ENCODE assay signal across 37 cellular contexts in the genomic region with DNA sequence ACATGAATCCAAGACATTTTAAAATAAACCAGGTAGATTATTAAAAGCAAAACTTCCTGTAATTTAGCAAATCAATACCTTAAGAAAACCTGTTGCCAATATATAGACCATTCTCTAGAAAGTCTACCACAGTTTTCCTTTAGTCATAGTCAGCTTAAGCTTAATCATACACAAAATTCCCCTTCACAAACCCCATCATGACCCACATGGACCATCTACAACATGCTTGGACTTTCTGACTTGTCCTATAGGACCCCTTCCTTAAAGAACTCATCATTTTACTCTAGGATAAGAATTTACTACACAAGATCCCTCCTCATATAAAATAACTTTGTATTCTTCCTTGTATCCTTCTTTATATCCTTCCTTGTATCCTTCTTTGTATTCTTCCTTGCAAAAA. TPM values are rescaled to one million over a fixed set of nuclear protein-coding genes. Genes with fewer than 3 reads are reported as not detected.
"Had no signal": no experiment of that assay in that cellular context is flagged by ENCODE, and none has a peak within 500 bp of the region (broad histone marks: within the 10 kb centered on the region; RNA-seq: fewer than 3 reads in every experiment).

No MANE protein-coding gene starts in this region.

- H3K27ac ChIP-seq: PC-9, RWPE1, VCaP had no signal

- H3K4me3 Mint-ChIP-seq: activated B cell treated with CpG ODN at 0.5 μM for 24 hours; activated CD4-positive, alpha-beta memory T cell treated with anti-CD3 and anti-CD28 coated beads for 36 hours; activated naive CD4-positive, alpha-beta T cell treated with anti-CD3 and anti-CD28 coated beads, Interleukin-2, amount 10 ng/mL, durations not matched to agents 7 days and 5 days; activated naive CD8-positive, alpha-beta T cell; activated naive CD8-positive, alpha-beta T cell treated with anti-CD3 and anti-CD28 coated beads, Interleukin-2, amount 50 U/mL, for 24 hours; activated T-cell treated with anti-CD3 and anti-CD28 coated beads, Interleukin-2, amount 50 U/mL, for 4 hours; activated T-helper 1 cell treated with anti-CD3 and anti-CD28 coated beads, Interleukin-12 subunit alpha, Interleukin-12 subunit beta, Interleukin-2, Interleukin-4 antibody, amounts not matched to agents 30 ng/mL and 10 ng/mL and 1 ng/mL, durations not matched to agents 14 hours and 24 hours and 36 hours; brain had no signal

- H3K4me1 Mint-ChIP-seq: activated B cell treated with CpG ODN at 0.5 μM for 24 hours; activated naive CD4-positive, alpha-beta T cell treated with anti-CD3 and anti-CD28 coated beads, Interleukin-2, amount 10 ng/mL, durations not matched to agents 7 days and 5 days; activated naive CD8-positive, alpha-beta T cell treated with anti-CD3 and anti-CD28 coated beads, Interleukin-2, amount 50 U/mL, for 24 hours; brain had no signal

- H3K36me3 ChIP-seq: MG63 had no signal

- H3K27ac Mint-ChIP-seq: activated B cell treated with CpG ODN at 0.5 μM for 24 hours; activated CD4-positive, alpha-beta memory T cell treated with anti-CD3 and anti-CD28 coated beads for 36 hours; activated naive CD4-positive, alpha-beta T cell treated with anti-CD3 and anti-CD28 coated beads, Interleukin-2, amount 10 ng/mL, durations not matched to agents 7 days and 5 days; activated naive CD8-positive, alpha-beta T cell; activated naive CD8-positive, alpha-beta T cell treated with anti-CD3 and anti-CD28 coated beads, Interleukin-2, amount 50 U/mL, for 24 hours; activated T-helper 1 cell treated with anti-CD3 and anti-CD28 coated beads, Interleukin-12 subunit alpha, Interleukin-12 subunit beta, Interleukin-2, Interleukin-4 antibody, amounts not matched to agents 30 ng/mL and 10 ng/mL and 1 ng/mL, durations not matched to agents 14 hours and 24 hours and 36 hours; brain had no signal

- H2AFZ ChIP-seq: PC-9 had no signal

- H3K36me3 Mint-ChIP-seq: activated CD4-positive, alpha-beta memory T cell treated with anti-CD3 and anti-CD28 coated beads for 36 hours; activated naive CD4-positive, alpha-beta T cell treated with anti-CD3 and anti-CD28 coated beads, Interleukin-2, amount 10 ng/mL, durations not matched to agents 7 days and 5 days; brain had no signal

- ATAC-seq: activated naive CD8-positive, alpha-beta T cell treated with anti-CD3 and anti-CD28 coated beads, Interleukin-2, amount 50 U/mL, for 24 hours; activated T-cell treated with anti-CD3 and anti-CD28 coated beads, Interleukin-2, amount 50 U/mL, for 4 hours; Right ventricle myocardium inferior had no signal

- DNase-seq: activated B cell treated with CpG ODN at 0.5 μM for 24 hours; activated CD4-positive, alpha-beta memory T cell treated with anti-CD3 and anti-CD28 coated beads for 36 hours; activated CD4-positive, alpha-beta T cell treated with anti-CD3 and anti-CD28 coated beads for 4 hours; activated CD4-positive, alpha-beta T cell treated with anti-CD3 and anti-CD28 coated beads, Interleukin-2, amount 50 U/mL, for 1 hour; activated CD4-positive, CD25-positive, alpha-beta regulatory T cell treated with anti-CD3 and anti-CD28 coated beads, Interleukin-2, amount 50 U/mL, for 72 hours; activated CD8-positive, alpha-beta memory T cell treated with anti-CD3 and anti-CD28 coated beads, Interleukin-2, amount 50 U/mL, for 4 hours; activated effector memory CD4-positive, alpha-beta T cell treated with Interleukin-2 at 50 U/mL for 16 hours; activated naive CD4-positive, alpha-beta T cell treated with anti-CD3 and anti-CD28 coated beads, Interleukin-2, amount 10 ng/mL, durations not matched to agents 7 days and 5 days; activated naive CD8-positive, alpha-beta T cell treated with anti-CD3 and anti-CD28 coated beads, Interleukin-2, amount 50 U/mL, for 24 hours; activated T-cell treated with anti-CD3 and anti-CD28 coated beads for 4 hours; activated T-cell treated with anti-CD3 and anti-CD28 coated beads, Interleukin-2, amount 50 U/mL, for 4 hours; anterior cingulate cortex; caudate nucleus; cerebellar nuclear complex; Kasumi-1; MG63; NCI-H1048; NCI-H1105 treated with DMSO at 0.1 percent for 48 hours; NCI-H1436; NCI-H1694; NCI-H1930; NCI-H2081 treated with DMSO at 0.1 percent for 48 hours; NCI-H345; NCI-H524 treated with DMSO at 0.1 percent for 48 hours; NK-92 treated with Interleukin-12 subunit alpha and Interleukin-12 subunit beta, amount 100 ng/mL, for 24 hours; PC-9; SW 1271; T-helper 1 cell; T-helper 2 cell; T-helper 9 cell had no signal

- H3K9me3 Mint-ChIP-seq: activated T-cell treated with anti-CD3 and anti-CD28 coated beads, Interleukin-2, amount 50 U/mL, for 4 hours had no signal

- H3K4me2 ChIP-seq: PC-9 had no signal

- H3K4me3 ChIP-seq: MG63, PC-9 had no signal

RNA-seq across cellular contexts. Expression of a gene that starts 50.1 kb away (rescaled TPM):
- total RNA-seq: activated CD4-positive, alpha-beta memory T cell treated with anti-CD3 and anti-CD28 coated beads for 36 hours; NCI-H460; Right ventricle myocardium inferior had no signal
